14 cellular contexts compared by ENCODE assay signal in genomic region chr2:142100139-142100873, GRCh38. TPM values are rescaled to one million over a fixed set of nuclear protein-coding genes. Genes with fewer than 3 reads are reported as not detected.
"Had no signal": no experiment of that assay in that cellular context is flagged by ENCODE, and none has a peak within 500 bp of the region (broad histone marks: within the 10 kb centered on the region; RNA-seq: fewer than 3 reads in every experiment).

No MANE protein-coding gene starts in this region.

- H3K27me3 Mint-ChIP-seq: activated CD4-positive, alpha-beta memory T cell treated with anti-CD3 and anti-CD28 coated beads for 36 hours; activated CD8-positive, alpha-beta memory T cell treated with anti-CD3 and anti-CD28 coated beads, Interleukin-2, amount 10 ng/mL, durations not matched to agents 7 days and 5 days; naive thymus-derived CD4-positive, alpha-beta T cell; stimulated activated naive B cell treated with anti-CD40 and anti-IgM and Interleukin-4, amounts not matched to agents 10 μg/mL and 1 μg/mL and 100 μg/mL, for 72 hours had no signal

- H3K4me3 Mint-ChIP-seq: activated CD4-positive, alpha-beta memory T cell treated with anti-CD3 and anti-CD28 coated beads for 36 hours; activated CD8-positive, alpha-beta memory T cell treated with anti-CD3 and anti-CD28 coated beads, Interleukin-2, amount 10 ng/mL, durations not matched to agents 7 days and 5 days; activated naive CD4-positive, alpha-beta T cell treated with anti-CD3 and anti-CD28 coated beads for 36 hours; naive thymus-derived CD4-positive, alpha-beta T cell; stimulated activated naive B cell treated with anti-CD40 and anti-IgM and Interleukin-4, amounts not matched to agents 10 μg/mL and 1 μg/mL and 100 μg/mL, for 72 hours had no signal

- H3K9me3 ChIP-seq: left lung, mucosa of descending colon, thyroid gland had no signal

- H3K36me3 ChIP-seq: left lung, thyroid gland had no signal

- H3K27me3 ChIP-seq: hepatocyte, left lung, thyroid gland had no signal

- H2AFZ ChIP-seq: hepatocyte had no signal

- ATAC-seq: activated CD8-positive, alpha-beta memory T cell treated with anti-CD3 and anti-CD28 coated beads, Interleukin-2, amount 10 ng/mL, durations not matched to agents 7 days and 5 days; left lung; mucosa of descending colon; naive thymus-derived CD4-positive, alpha-beta T cell; stimulated activated naive B cell treated with anti-CD40 and anti-IgM and Interleukin-4, amounts not matched to agents 10 μg/mL and 1 μg/mL and 100 μg/mL, for 72 hours had no signal

- H3K4me1 Mint-ChIP-seq: activated CD8-positive, alpha-beta memory T cell treated with anti-CD3 and anti-CD28 coated beads, Interleukin-2, amount 10 ng/mL, durations not matched to agents 7 days and 5 days; naive thymus-derived CD4-positive, alpha-beta T cell; stimulated activated naive B cell treated with anti-CD40 and anti-IgM and Interleukin-4, amounts not matched to agents 10 μg/mL and 1 μg/mL and 100 μg/mL, for 72 hours had no signal

- H3K27ac ChIP-seq: hepatocyte, left lung, VCaP had no signal

- H3K36me3 Mint-ChIP-seq: activated CD4-positive, alpha-beta memory T cell treated with anti-CD3 and anti-CD28 coated beads for 36 hours; activated CD8-positive, alpha-beta memory T cell treated with anti-CD3 and anti-CD28 coated beads, Interleukin-2, amount 10 ng/mL, durations not matched to agents 7 days and 5 days; naive thymus-derived CD4-positive, alpha-beta T cell; stimulated activated naive B cell treated with anti-CD40 and anti-IgM and Interleukin-4, amounts not matched to agents 10 μg/mL and 1 μg/mL and 100 μg/mL, for 72 hours had no signal

- H3K4me2 ChIP-seq: hepatocyte had no signal

- H3K79me2 ChIP-seq: hepatocyte had no signal

- H3K27ac Mint-ChIP-seq: activated CD4-positive, alpha-beta memory T cell treated with anti-CD3 and anti-CD28 coated beads for 36 hours; activated CD8-positive, alpha-beta memory T cell treated with anti-CD3 and anti-CD28 coated beads, Interleukin-2, amount 10 ng/mL, durations not matched to agents 7 days and 5 days; activated naive CD4-positive, alpha-beta T cell treated with anti-CD3 and anti-CD28 coated beads for 36 hours; activated T-helper 2 cell treated with anti-CD3 and anti-CD28 coated beads, Interferon-gamma antibody, Interleukin-2, Interleukin-4, amounts not matched to agents 10 μg/mL and 5 μg/mL and 100 μg/mL, durations not matched to agents 14 hours and 24 hours and 36 hours; naive thymus-derived CD4-positive, alpha-beta T cell; stimulated activated naive B cell treated with anti-CD40 and anti-IgM and Interleukin-4, amounts not matched to agents 10 μg/mL and 1 μg/mL and 100 μg/mL, for 72 hours had no signal

- H3K9me3 Mint-ChIP-seq: stimulated activated naive B cell treated with anti-CD40 and anti-IgM and Interleukin-4, amounts not matched to agents 10 μg/mL and 1 μg/mL and 100 μg/mL, for 72 hours had no signal

- DNase-seq: activated CD4-positive, alpha-beta memory T cell treated with anti-CD3 and anti-CD28 coated beads for 36 hours; activated CD8-positive, alpha-beta memory T cell treated with anti-CD3 and anti-CD28 coated beads, Interleukin-2, amount 10 ng/mL, durations not matched to agents 7 days and 5 days; activated naive CD4-positive, alpha-beta T cell treated with anti-CD3 and anti-CD28 coated beads for 36 hours; activated T-cell treated with anti-CD3 and anti-CD28 coated beads, Interleukin-2, amount 50 U/mL, for 1 hour; left lung; naive thymus-derived CD4-positive, alpha-beta T cell; stimulated activated naive B cell treated with anti-CD40 and anti-IgM and Interleukin-4, amounts not matched to agents 10 μg/mL and 1 μg/mL and 100 μg/mL, for 72 hours; T-helper 9 cell had no signal

- H3K4me3 ChIP-seq: hepatocyte, left lung, mucosa of descending colon, thyroid gland had no signal

RNA-seq across cellular contexts. Expression of gene LRP1B, which starts 30.5 kb away (rescaled TPM):
- total RNA-seq: activated CD4-positive, alpha-beta memory T cell treated with anti-CD3 and anti-CD28 coated beads for 36 hours; activated CD8-positive, alpha-beta memory T cell treated with anti-CD3 and anti-CD28 coated beads, Interleukin-2, amount 10 ng/mL, durations not matched to agents 7 days and 5 days; activated naive CD4-positive, alpha-beta T cell treated with anti-CD3 and anti-CD28 coated beads for 36 hours; activated T-helper 2 cell treated with anti-CD3 and anti-CD28 coated beads, Interferon-gamma antibody, Interleukin-2, Interleukin-4, amounts not matched to agents 10 μg/mL and 5 μg/mL and 100 μg/mL, durations not matched to agents 14 hours and 24 hours and 36 hours had no signal
- polyA plus RNA-seq: keratinocyte; naive thymus-derived CD4-positive, alpha-beta T cell had no signal
